22 cellular contexts compared by ENCODE assay signal in genomic region chrX:11334165-11334564, GRCh38. TPM values are rescaled to one million over a fixed set of nuclear protein-coding genes. Genes with fewer than 3 reads are reported as not detected.
"Had no signal": no experiment of that assay in that cellular context is flagged by ENCODE, and none has a peak within 500 bp of the region (broad histone marks: within the 10 kb centered on the region; RNA-seq: fewer than 3 reads in every experiment).

No MANE protein-coding gene starts in this region.

- H3K4me1 ChIP-seq: pancreas, psoas muscle, right atrium auricular region, upper lobe of left lung had no signal

- H3K36me3 ChIP-seq: pancreas, right atrium auricular region, thoracic aorta, upper lobe of left lung had no signal

- H3K27ac ChIP-seq: coronary artery, epithelial cell of prostate, pancreas, psoas muscle, right atrium auricular region, thoracic aorta, upper lobe of left lung had no signal

- H3K27me3 ChIP-seq: pancreas, right atrium auricular region, upper lobe of left lung had no signal

- H3K4me3 ChIP-seq: coronary artery, pancreas, psoas muscle, right atrium auricular region, thoracic aorta, upper lobe of left lung had no signal

- DNase-seq: activated CD4-positive, alpha-beta T cell treated with anti-CD3 and anti-CD28 coated beads for 1 hour; activated CD4-positive, alpha-beta T cell treated with anti-CD3 and anti-CD28 coated beads, Interleukin-2, amount 50 U/mL, for 1 hour; activated T-cell treated with anti-CD3 and anti-CD28 coated beads, Interleukin-2, amount 50 U/mL, for 1 hour; cerebellar nuclear complex; foreskin melanocyte; hypothalamus; left ventricle myocardium superior; nephron progenitor cell; pancreas; psoas muscle; stimulated activated CD4-positive, alpha-beta T cell treated with anti-CD3 and anti-CD28 coated beads, Interleukin-4, amount 100 ng/mL, for 24 hours; stimulated activated naive CD4-positive, alpha-beta T cell treated with Interleukin-2 at 50 U/mL for 16 hours; T-helper 9 cell; upper lobe of left lung had no signal

- H3K9me3 ChIP-seq: pancreas, psoas muscle, right atrium auricular region, thoracic aorta, upper lobe of left lung had no signal

RNA-seq across cellular contexts. Expression of gene AMELX, which starts 41.0 kb away (rescaled TPM):
- total RNA-seq: activated naive CD4-positive, alpha-beta T cell treated with anti-CD3 and anti-CD28 coated beads, Interleukin-2, amount 50 U/mL, for 72 hours; astrocyte; fibroblast of lung; left ventricle myocardium superior; pancreas; psoas muscle; right atrium auricular region; T-helper 1 cell treated with Interleukin-12 subunit alpha and Interleukin-12 subunit beta and Interleukin-4 antibody, amounts not matched to agents 30 ng/mL and 1 ng/mL, for 36 hours; thoracic aorta; upper lobe of left lung had no signal
